17 cellular contexts compared by ENCODE assay signal in the genomic region with DNA sequence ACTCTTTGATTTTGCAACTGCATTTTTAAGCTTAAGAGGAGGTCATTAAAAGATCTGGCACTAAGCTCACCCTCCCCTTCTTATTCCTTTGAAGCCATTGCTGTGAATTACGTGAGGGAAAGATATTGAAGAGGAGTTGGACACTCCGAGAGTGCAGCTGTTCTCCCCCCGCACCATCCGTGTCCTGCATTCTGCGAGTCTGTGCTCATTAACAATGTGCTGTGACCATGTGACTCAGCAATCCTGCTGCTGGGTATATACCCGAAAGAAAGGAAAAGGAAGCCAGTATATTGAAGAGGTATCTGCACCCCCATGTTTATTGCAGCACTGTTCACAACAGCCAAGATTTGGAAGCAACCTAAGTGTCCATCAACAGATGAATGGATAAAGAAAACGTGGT. TPM values are rescaled to one million over a fixed set of nuclear protein-coding genes. Genes with fewer than 3 reads are reported as not detected.
DNase-seq lines count a peak whose midpoint lies in the region; ATAC-seq and TF ChIP-seq lines count a peak whose summit lies in the region.
"Had no signal": no experiment of that assay in that cellular context is flagged by ENCODE, and none has a peak within 500 bp of the region (broad histone marks: within the 10 kb centered on the region; RNA-seq: fewer than 3 reads in every experiment).

No MANE protein-coding gene starts in this region.

- peaks cover 13% of the 10 kb centered on the region; the same call in 1 of the 3 replicates for H3K4me1 Mint-ChIP-seq in GM23338

- H3K4me1 ChIP-seq in GM23338 (ENCODE audit: insufficient read depth) = 0 out of 2 replicates have a peak, but pooled peaks cover 5% of the 10 kb centered on the region
- peaks cover 3% of the 10 kb centered on the region for H3K4me1 ChIP-seq in smooth muscle cell (ENCODE audit: low read depth)

- H3K4me3 ChIP-seq in GM23338 = no peak overlapping the region
- no peak overlapping the region for H3K4me3 ChIP-seq in smooth muscle cell

- peaks cover 7% of the 10 kb centered on the region for H3K27me3 Mint-ChIP-seq in GM23338 (ENCODE audit: insufficient read depth, low read depth, poor library complexity)

- no peak overlapping the region for H3K27ac Mint-ChIP-seq in GM23338

- TF ChIP-seq CTCF in GM23338 (conservative IDR thresholded peaks at IDR 0.05; ENCODE audit: low read depth in 2 of 2) = no peak
- TF ChIP-seq CTCF in smooth muscle cell (IDR thresholded peaks at IDR 0.05; ENCODE audit: borderline replicate concordance, insufficient read depth, poor library complexity, severe bottlenecking) = no peak

- 12% methylated on average over 7 of the region's 7 CpGs for WGBS in smooth muscle cell (ENCODE audit: low lambda C conversion rate)

- no peak overlapping the region for H3K9ac ChIP-seq in smooth muscle cell (ENCODE audit: low read depth)

- no peak for ATAC-seq in GM23338
- no peak for ATAC-seq in GM21360 (IDR thresholded peaks at IDR 0.05; ENCODE audit: unreplicated experiment)
- ATAC-seq: left cardiac atrium had no signal

- H4K20me1 ChIP-seq in GM23338 (replicated peaks; ENCODE audit: insufficient read depth) = no peaks in the 10 kb centered on the region
- no peaks in the 10 kb centered on the region for H4K20me1 ChIP-seq in smooth muscle cell (ENCODE audit: low read depth)

- H2AFZ ChIP-seq in GM23338 (peak overlapping the region; percentile 83; the same call in 1 of the 2 replicates), smooth muscle cell (ENCODE audit: low read depth) (peak overlapping the region; percentile 38)

- H3K4me3 Mint-ChIP-seq in GM23338 = no peak overlapping the region

- no peaks in the 10 kb centered on the region for H3K79me2 ChIP-seq in GM23338 (replicated peaks; ENCODE audit: insufficient read depth)
- no peaks in the 10 kb centered on the region for H3K79me2 ChIP-seq in smooth muscle cell (ENCODE audit: low read depth)

- H3K4me2 ChIP-seq in GM23338 (no peak overlapping the region), smooth muscle cell (peak overlapping the region; percentile 76)

- no peak for DNase-seq in GM23338 (ENCODE audit: low spot score)
- DNase-seq in amniotic epithelial cell (ENCODE audit: low read depth) = peak; percentile 38
- DNase-seq in glomerular visceral epithelial cell (ENCODE audit: extremely low spot score) = peak; percentile 31
- DNase-seq in smooth muscle cell (lab: John Stamatoyannopoulos, UW; ENCODE audit: unreplicated experiment) = no peak
- no peak for DNase-seq in NCI-H82 treated with DMSO at 0.1 percent for 48 hours (lab: John Stamatoyannopoulos, UW; ENCODE audit: unreplicated experiment)
- DNase-seq in activated T-cell treated with anti-CD3 and anti-CD28 coated beads, Interleukin-2, amount 50 U/mL, for 48 hours = no peak
- DNase-seq: activated effector memory CD4-positive, alpha-beta T cell treated with Interleukin-2 at 50 U/mL for 16 hours; DND-41; H7; hippocampal formation; left cardiac atrium; MM.1S; NCI-H82; stimulated activated CD4-positive, alpha-beta T cell treated with anti-CD3 and anti-CD28 coated beads, Interleukin-2, amount 100 ng/mL, for 24 hours had no signal

- H3K36me3 ChIP-seq in GM23338 (ENCODE audit: insufficient read depth) (no peaks in the 10 kb centered on the region), smooth muscle cell (ENCODE audit: low read depth) (no peaks in the 10 kb centered on the region)

- H3K27ac ChIP-seq in GM23338 (ENCODE audit: low read depth) (no peak overlapping the region), smooth muscle cell (ENCODE audit: low read depth) (no peak overlapping the region)
- H3K27ac ChIP-seq: RWPE1 had no signal

- H3K27me3 ChIP-seq in GM23338 (ENCODE audit: insufficient read depth) (no peaks in the 10 kb centered on the region), smooth muscle cell (ENCODE audit: low read depth) (no peaks in the 10 kb centered on the region)

- H3K9me2 ChIP-seq in GM23338 (ENCODE audit: insufficient read depth) = peaks cover 3% of the 10 kb centered on the region; the same call in 1 of the 2 replicates

- H3K36me3 Mint-ChIP-seq in GM23338 (ENCODE audit: low read depth) = no peaks in the 10 kb centered on the region

- no peaks in the 10 kb centered on the region for H3K9me3 ChIP-seq in smooth muscle cell (replicated peaks; ENCODE audit: low read depth)

- no peaks in the 10 kb centered on the region for H3K9me3 Mint-ChIP-seq in GM23338

- H3F3A ChIP-seq in GM23338 (replicated peaks; ENCODE audit: low read depth) (no peaks in the 10 kb centered on the region), smooth muscle cell (ENCODE audit: low read depth) (no peaks in the 10 kb centered on the region)

TF ChIP-seq in GM23338, 12 proteins besides CTCF, POLR2A, EP300 and RAD21 (continues in another document):
- TF ChIP-seq STAT1 (IDR thresholded peaks at IDR 0.05; ENCODE audit: unreplicated experiment) = no peak
- no peak for TF ChIP-seq ZNF114 (CRISPR knock-in tag; IDR thresholded peaks at IDR 0.05)
- TF ChIP-seq EZH2 (IDR thresholded peaks at IDR 0.05; ENCODE audit: low read depth, unreplicated experiment) = no peak
- TF ChIP-seq REST (IDR thresholded peaks at IDR 0.05; ENCODE audit: unreplicated experiment) = no peak
- TF ChIP-seq JUNB (IDR thresholded peaks at IDR 0.05; ENCODE audit: unreplicated experiment) = no peak
- TF ChIP-seq ZNF331 (CRISPR knock-in tag; IDR thresholded peaks at IDR 0.05; ENCODE audit: low read depth) = no peak
- no peak for TF ChIP-seq NANOG (IDR thresholded peaks at IDR 0.05; ENCODE audit: borderline replicate concordance)

RNA-seq across cellular contexts. Expression of gene NXNL2, which starts 40.0 kb away (rescaled TPM):
- 4.3 and 5.1 TPM in 2 replicates for total RNA-seq in GM23338 (2014; rRNA removed; shearing (Covaris generic))
- polyA plus RNA-seq in GM23338 (2016; fragmentation: Nextera tagmentation; extraction: Ambion mirVana) = 3.2 and 3.4 TPM in 2 replicates
- total RNA-seq in smooth muscle cell = 0.31 and 0.36 TPM in 2 replicates
- 0.24 and 0.91 TPM in 2 replicates for polyA plus RNA-seq in smooth muscle cell
- total RNA-seq: activated CD8-positive, alpha-beta memory T cell treated with anti-CD3 and anti-CD28 coated beads for 36 hours; left cardiac atrium had no signal

Comparison
In these comparisons a context has a peak if more than half of its experiments do, and no peak if none do; other contexts are left out.
1. DNase-seq: peak in amniotic epithelial cell (single experiment) and glomerular visceral epithelial cell (single experiment); none in GM23338 (single experiment), smooth muscle cell (single experiment), NCI-H82 treated with DMSO at 0.1 percent for 48 hours (single experiment) and activated T-cell treated with anti-CD3 and anti-CD28 coated beads, Interleukin-2, amount 50 U/mL, for 48 hours (0 of 2).